14 cellular contexts compared by ENCODE assay signal in genomic region chr5:124528838-124529237, GRCh38.
A peak's percentile ranks its signal among the peaks of the same experiment; 100 is the strongest.
DNase-seq lines count a peak whose midpoint lies in the region; ATAC-seq and TF ChIP-seq lines count a peak whose summit lies in the region.
"Had no signal": no experiment of that assay in that cellular context is flagged by ENCODE, and none has a peak within 500 bp of the region (broad histone marks: within the 10 kb centered on the region; RNA-seq: fewer than 3 reads in every experiment).

No MANE protein-coding gene starts in this region.

- H3K36me3 Mint-ChIP-seq in activated B cell treated with CpG ODN at 0.5 μM for 24 hours (ENCODE audit: low read depth), result no peaks in the 10 kb centered on the region
- H3K36me3 Mint-ChIP-seq: activated naive CD4-positive, alpha-beta T cell treated with anti-CD3 and anti-CD28 coated beads, Interleukin-2, amount 50 U/mL, for 24 hours had no signal

- POLR2A ChIA-PET in activated B cell treated with CpG ODN at 0.5 μM for 24 hours (lab: Charles Lee), result no interaction called here

- H3K9me3 Mint-ChIP-seq in activated B cell treated with CpG ODN at 0.5 μM for 24 hours, result no peaks in the 10 kb centered on the region

- ATAC-seq in GM19395 (IDR thresholded peaks at IDR 0.05; ENCODE audit: unreplicated experiment), result peak; percentile 53
- peak; percentile 66 for ATAC-seq in HG03039 (IDR thresholded peaks at IDR 0.05; ENCODE audit: unreplicated experiment)
- peak; percentile 35 for ATAC-seq in activated B cell treated with CpG ODN at 0.5 μM for 24 hours (ENCODE audit: low read depth)
- no peak for ATAC-seq in HG02840 (IDR thresholded peaks at IDR 0.05; ENCODE audit: low FRiP score, unreplicated experiment)
- ATAC-seq: Panc1 had no signal

- no peak overlapping the region for H3K4me3 Mint-ChIP-seq in activated B cell treated with CpG ODN at 0.5 μM for 24 hours
- H3K4me3 Mint-ChIP-seq: activated naive CD4-positive, alpha-beta T cell treated with anti-CD3 and anti-CD28 coated beads, Interleukin-2, amount 50 U/mL, for 24 hours had no signal

- H3K4me1 Mint-ChIP-seq in activated B cell treated with CpG ODN at 0.5 μM for 24 hours, result peaks cover 30% of the 10 kb centered on the region
- H3K4me1 Mint-ChIP-seq: activated naive CD4-positive, alpha-beta T cell treated with anti-CD3 and anti-CD28 coated beads, Interleukin-2, amount 50 U/mL, for 24 hours had no signal

- peak; percentile 47 for DNase-seq in Daoy (ENCODE audit: low read depth)
- no peak for DNase-seq in activated B cell treated with CpG ODN at 0.5 μM for 24 hours
- no peak for DNase-seq in stimulated activated CD4-positive, alpha-beta T cell treated with anti-CD3 and anti-CD28 coated beads, Interleukin-1b, Interleukin-23, amount 100 ng/mL, for 48 hours
- DNase-seq in midbrain (lab: John Stamatoyannopoulos, UW), result no peak
- no peak for DNase-seq in NCI-H1417 treated with DMSO at 0.1 percent for 48 hours (lab: John Stamatoyannopoulos, UW)
- DNase-seq: activated CD8-positive, alpha-beta memory T cell treated with anti-CD3 and anti-CD28 coated beads for 24 hours; DMS79 treated with DMSO at 0.1 percent for 48 hours; mesenchymal stem cell; NCI-H345 had no signal

- intact Hi-C loops in activated B cell treated with CpG ODN at 0.5 μM for 24 hours (cut with micrococcal nuclease), result loop anchor here (5.0 to 10.0 kb wide), 4 partner anchors 296 to 886 kb away; no protein-coding TSS in a partner anchor

- CTCF ChIA-PET in activated B cell treated with CpG ODN at 0.5 μM for 24 hours (lab: Charles Lee), result no interaction called here

- TF ChIP-seq CTCF in activated B cell treated with CpG ODN at 0.5 μM for 24 hours (IDR thresholded peaks at IDR 0.05), result no peak

- H3K27ac Mint-ChIP-seq in activated B cell treated with CpG ODN at 0.5 μM for 24 hours, result no peak overlapping the region
- H3K27ac Mint-ChIP-seq: activated naive CD4-positive, alpha-beta T cell treated with anti-CD3 and anti-CD28 coated beads, Interleukin-2, amount 50 U/mL, for 24 hours had no signal

- peaks cover 6% of the 10 kb centered on the region for H3K27me3 Mint-ChIP-seq in activated B cell treated with CpG ODN at 0.5 μM for 24 hours
- H3K27me3 Mint-ChIP-seq: activated naive CD4-positive, alpha-beta T cell treated with anti-CD3 and anti-CD28 coated beads, Interleukin-2, amount 50 U/mL, for 24 hours had no signal
